In the genomic region with DNA sequence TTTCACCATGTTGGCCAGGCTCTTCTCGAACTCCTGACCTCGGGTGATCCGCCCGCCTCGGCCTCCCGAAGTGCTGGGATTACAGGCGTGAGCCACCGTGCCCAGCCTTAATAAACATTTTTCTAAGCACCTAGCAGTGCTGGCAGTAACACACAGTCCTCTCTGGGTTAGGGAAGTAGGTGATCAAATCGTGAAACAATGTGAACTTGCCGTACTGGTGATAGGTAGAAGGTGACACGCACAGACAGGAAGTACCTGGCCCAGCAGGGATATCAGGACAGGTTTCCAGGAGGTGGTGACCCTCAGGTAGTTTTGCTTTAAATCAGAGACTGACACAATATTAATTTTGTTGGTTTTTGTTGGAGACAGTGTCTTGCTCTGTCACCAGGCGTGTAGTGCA, we compare ENCODE assay signal across 17 cellular contexts. TPM values are rescaled to one million over a fixed set of nuclear protein-coding genes. Genes with fewer than 3 reads are reported as not detected.
DNase-seq lines count a peak whose midpoint lies in the region; ATAC-seq and TF ChIP-seq lines count a peak whose summit lies in the region.
"Had no signal": no experiment of that assay in that cellular context is flagged by ENCODE, and none has a peak within 500 bp of the region (broad histone marks: within the 10 kb centered on the region; RNA-seq: fewer than 3 reads in every experiment).

No MANE protein-coding gene starts in this region.

- no peak for TF ChIP-seq CTCF in PC-9 (conservative IDR thresholded peaks at IDR 0.05)
- no peak for TF ChIP-seq CTCF in neural crest cell (conservative IDR thresholded peaks at IDR 0.05)

- DNase-seq in PC-9 (peak; percentile 54 to 92), epithelial cell of prostate (ENCODE audit: low read depth, low spot score) (no peak), neural crest cell (ENCODE audit: low read depth, low spot score) (no peak)
- DNase-seq in central memory CD4-positive, alpha-beta T cell: no peak
- DNase-seq in activated effector memory CD4-positive, alpha-beta T cell treated with anti-CD3 and anti-CD28 coated beads, Interleukin-2, amount 50 U/mL, for 16 hours: no peak
- DNase-seq: BE2C; C1 segment of cervical spinal cord; CD4-positive, CD25-positive, alpha-beta regulatory T cell; CD8-positive, alpha-beta memory T cell; COR-L47; DMS 273 treated with DMSO at 0.1 percent for 48 hours; HCEC 1CT; HFFc6; IMR-90 had no signal

- 0 out of 2 replicates have a peak, but pooled peaks cover 9% of the 10 kb centered on the region for H3K36me3 ChIP-seq in PC-9 (ENCODE audit: low read depth)
- H3K36me3 ChIP-seq: BE2C had no signal

- H3K9me3 Mint-ChIP-seq in neural crest cell: no peaks in the 10 kb centered on the region
- H3K9me3 Mint-ChIP-seq: CD4-positive, CD25-positive, alpha-beta regulatory T cell; CD8-positive, alpha-beta memory T cell; HFFc6 had no signal

- H3K36me3 Mint-ChIP-seq in neural crest cell (ENCODE audit: low read depth): peaks cover 14% of the 10 kb centered on the region

- H3K4me2 ChIP-seq in PC-9: peak overlapping the region; percentile 53
- H3K4me2 ChIP-seq: GM23338 had no signal

- H3K9me2 ChIP-seq in PC-9 (ENCODE audit: insufficient read depth): no peaks in the 10 kb centered on the region

- no peaks in the 10 kb centered on the region for H3K27me3 Mint-ChIP-seq in neural crest cell (ENCODE audit: low read depth)
- H3K27me3 Mint-ChIP-seq: CD4-positive, CD25-positive, alpha-beta regulatory T cell had no signal

- no peak for ATAC-seq in GM18907 (IDR thresholded peaks at IDR 0.05; ENCODE audit: unreplicated experiment)
- ATAC-seq: GM23338 had no signal

- peaks cover 24% of the 10 kb centered on the region for H3K4me1 Mint-ChIP-seq in neural crest cell

- no TSS peak for BruUV-seq in PC-9 (replicated peaks; lab: Mats Ljungman, UMichigan)

- POLR2A ChIA-PET in PC-9 (lab: Charles Lee; ENCODE audit: unreplicated experiment): interaction anchor here (0.6 kb wide), 1 partner anchor 40 kb away, joined by 3 read pairs; no protein-coding TSS in a partner anchor

- H3K27me3 ChIP-seq in PC-9 (ENCODE audit: insufficient read depth, low read depth): no peaks in the 10 kb centered on the region
- H3K27me3 ChIP-seq: BE2C had no signal

- H3F3A ChIP-seq in PC-9 (ENCODE audit: insufficient read depth, low read depth): peaks cover 32% of the 10 kb centered on the region

- no peaks in the 10 kb centered on the region for H3K79me2 ChIP-seq in PC-9 (ENCODE audit: low read depth)

- no peaks in the 10 kb centered on the region for H3K9me3 ChIP-seq in PC-9 (ENCODE audit: insufficient read depth, low read depth)
- H3K9me3 ChIP-seq: BE2C had no signal

- H3K4me3 ChIP-seq in PC-9: no peak overlapping the region
- H3K4me3 ChIP-seq: GM23338 had no signal

- CTCF ChIA-PET in PC-9 (lab: Charles Lee): no interaction called here

- no peak overlapping the region for H3K27ac Mint-ChIP-seq in neural crest cell (ENCODE audit: unreplicated experiment)
- H3K27ac Mint-ChIP-seq: CD4-positive, CD25-positive, alpha-beta regulatory T cell; GM23338; HFFc6 had no signal

- H4K20me1 ChIP-seq in PC-9 (ENCODE audit: insufficient read depth): no peaks in the 10 kb centered on the region

- intact Hi-C loops in PC-9 (cut with micrococcal nuclease; ENCODE audit: unreplicated experiment): no loop called here

- no peak overlapping the region for H2AFZ ChIP-seq in PC-9
- H2AFZ ChIP-seq: GM23338 had no signal

- peaks cover 34% of the 10 kb centered on the region for H3K4me1 ChIP-seq in PC-9 (replicated peaks; ENCODE audit: insufficient read depth)
- H3K4me1 ChIP-seq: BE2C had no signal

- H3K4me3 Mint-ChIP-seq in neural crest cell: peak overlapping the region; percentile 38
- H3K4me3 Mint-ChIP-seq: GM23338, HFFc6 had no signal

- H3K27ac ChIP-seq in PC-9: peak overlapping the region; percentile 74
- H3K27ac ChIP-seq in epithelial cell of prostate: peak overlapping the region; percentile 35

RNA-seq across cellular contexts. Expression of gene PLD2, which starts 4.5 kb away (rescaled TPM):
- total RNA-seq in PC-9 (2021): 95.5 and 116 TPM in 2 replicates
- total RNA-seq in neural crest cell: 54.8 and 63.9 TPM in 2 replicates

RNA-seq across cellular contexts. Expression of gene PSMB6, which starts 15.5 kb away (rescaled TPM):
- total RNA-seq in PC-9 (2021) (214 and 326 TPM in 2 replicates), neural crest cell (174 and 181 TPM in 2 replicates)

RNA-seq across cellular contexts. Expression of gene MINK1, which starts 21.7 kb away (rescaled TPM):
- total RNA-seq in PC-9 (2021) (160 and 190 TPM in 2 replicates), neural crest cell (73.0 and 76.6 TPM in 2 replicates)

RNA-seq across cellular contexts. Expression of gene GLTPD2, which starts 22.7 kb away (rescaled TPM):
- total RNA-seq in PC-9 (2021) (not detected in 2 replicates), neural crest cell (not detected in 2 replicates)
- total RNA-seq: A172; CD8-positive, alpha-beta memory T cell; HFFc6; IMR-90 had no signal

Comparison
In these comparisons a context has a peak if more than half of its experiments do, and no peak if none do; other contexts are left out.
1. DNase-seq: peak in PC-9 (2 of 2); none in epithelial cell of prostate (single experiment), neural crest cell (single experiment), central memory CD4-positive, alpha-beta T cell (single experiment) and activated effector memory CD4-positive, alpha-beta T cell treated with anti-CD3 and anti-CD28 coated beads, Interleukin-2, amount 50 U/mL, for 16 hours (single experiment).